8 cellular contexts compared by ENCODE assay signal in the genomic region with DNA sequence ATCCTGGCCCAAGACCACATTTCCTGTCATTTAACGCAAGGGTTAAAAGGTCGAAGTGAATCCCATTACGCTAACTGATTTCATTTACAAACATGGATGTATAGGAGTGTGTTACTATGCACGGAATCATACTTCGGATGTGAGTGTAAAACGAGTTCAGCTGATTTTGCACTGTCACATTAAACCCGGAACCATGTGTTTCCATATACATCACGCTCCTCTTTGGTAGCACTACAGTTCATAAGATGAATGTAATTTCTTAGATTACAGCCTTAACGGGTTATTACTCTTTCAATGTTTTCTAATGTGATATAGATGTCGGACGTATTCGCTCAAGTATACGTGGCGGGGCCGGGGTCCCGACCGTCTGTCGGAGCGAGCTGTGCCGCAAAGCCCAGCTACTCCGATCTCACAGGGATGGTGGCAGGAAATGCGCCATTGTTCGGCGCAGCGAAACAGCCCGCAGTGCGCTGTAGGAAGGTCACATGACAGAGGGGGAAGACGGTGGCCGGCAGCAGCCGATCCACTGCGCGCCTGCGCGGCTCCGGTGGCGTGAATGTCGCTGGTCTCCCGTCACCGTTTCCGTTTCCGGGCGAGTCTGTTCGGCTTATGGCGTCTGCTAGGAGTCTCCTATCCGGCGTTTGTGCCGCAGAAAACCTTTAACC.
A peak's percentile ranks its signal among the peaks of the same experiment; 100 is the strongest.
DNase-seq lines count a peak whose midpoint lies in the region; ATAC-seq and FAIRE-seq lines count a peak whose summit lies in the region.

No MANE protein-coding gene starts in this region.

- no peaks in the 10 kb centered on the region for H3K9me3 ChIP-seq in small intestine (ENCODE audit: control insufficient read depth, low read depth)

- no peaks in the 10 kb centered on the region for H3K36me3 ChIP-seq in small intestine (ENCODE audit: control insufficient read depth in 2 of 2, insufficient read depth in 2 of 2, low read length in 2 of 2)

- DNase-seq in activated CD4-positive, CD25-positive, alpha-beta regulatory T cell treated with anti-CD3 and anti-CD28 coated beads, Interleukin-2, amount 50 U/mL, for 16 hours (ENCODE audit: low read depth, low spot score): peak; percentile 26
- DNase-seq in central memory CD4-positive, alpha-beta T cell: peak; percentile 72
- DNase-seq in iPS-NIHi11 (ENCODE audit: low spot score) (peak; percentile 77), small intestine (peak; percentile 1), NK-92 (lab: John Stamatoyannopoulos, UW; ENCODE audit: unreplicated experiment) (no peak)

- H3K4me1 ChIP-seq in small intestine (ENCODE audit: control insufficient read depth in 2 of 2, insufficient read depth in 1 of 2, low read depth in 1 of 2, low read length in 1 of 2): no peaks in the 10 kb centered on the region

- no peaks in the 10 kb centered on the region for H3K27me3 ChIP-seq in small intestine (ENCODE audit: control insufficient read depth in 2 of 2, insufficient read depth in 2 of 2, low read length in 2 of 2)

- WGBS in small intestine, 3 donors: 37 to 49% (median 48%) methylated on average over 47 of the region's 47 CpGs

- ATAC-seq in HG02852 (IDR thresholded peaks at IDR 0.05; ENCODE audit: unreplicated experiment) (peak; percentile 60), GM18502 (IDR thresholded peaks at IDR 0.05; ENCODE audit: poor library complexity, unreplicated experiment) (no peak), GM19452 (IDR thresholded peaks at IDR 0.05; ENCODE audit: unreplicated experiment) (no peak)

- FAIRE-seq in small intestine (lab: Jason Lieb, UNC): no peak

- peak overlapping the region in 1 of 2 donors; percentile 2 for H3K4me3 ChIP-seq in small intestine (ENCODE audit: low read depth in 1 of 2, low read length in 2 of 2)

- H3K27ac ChIP-seq in small intestine (ENCODE audit: low read depth in 1 of 2, low read length in 1 of 2): no peak overlapping the region
